Comparison of ENCODE assay signal across 21 cellular contexts in the genomic region with DNA sequence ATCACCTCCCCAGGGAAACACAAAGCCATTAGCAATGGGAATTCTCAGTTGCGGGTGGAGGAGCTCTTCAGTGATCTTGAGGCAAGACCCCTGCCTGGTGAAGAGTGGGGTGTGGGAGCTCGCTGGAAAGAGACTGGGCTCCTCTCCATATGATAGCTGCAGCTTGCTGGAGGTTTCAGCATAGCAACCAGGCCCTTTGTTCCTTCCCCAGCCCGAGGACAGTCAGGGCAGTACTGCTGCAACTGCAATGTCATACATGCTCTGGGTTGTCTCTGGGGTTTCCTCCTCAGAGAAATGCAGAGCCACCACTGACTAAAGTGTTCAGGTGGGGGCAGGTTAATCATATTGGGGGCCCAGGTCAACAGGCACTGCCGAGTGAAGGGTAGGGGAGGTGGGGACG.
A peak's percentile ranks its signal among the peaks of the same experiment; 100 is the strongest.
DNase-seq lines count a peak whose midpoint lies in the region; ATAC-seq and TF ChIP-seq lines count a peak whose summit lies in the region.
"Had no signal": no experiment of that assay in that cellular context is flagged by ENCODE, and none has a peak within 500 bp of the region (broad histone marks: within the 10 kb centered on the region; RNA-seq: fewer than 3 reads in every experiment).

No MANE protein-coding gene starts in this region.

- DNase-seq in GM06990 (ENCODE audit: extremely low read depth, insufficient read length) (peak; percentile 31), dermis blood vessel endothelial cell (no peak)
- no peak for DNase-seq in stimulated activated CD4-positive, alpha-beta T cell treated with anti-CD3 and anti-CD28 coated beads, Interleukin-2, amount 100 ng/mL, for 24 hours
- DNase-seq in central memory CD4-positive, alpha-beta T cell: no peak
- DNase-seq: activated CD8-positive, alpha-beta memory T cell treated with anti-CD3 and anti-CD28 coated beads, Interleukin-2, amount 50 U/mL, for 4 hours; COR-L47; effector memory CD4-positive, alpha-beta T cell; foreskin fibroblast; NCI-H1436; NCI-H524; stimulated activated CD4-positive, alpha-beta T cell treated with anti-CD3 and anti-CD28 coated beads, Interleukin-15, amount 100 ng/mL, for 24 hours had no signal

- peak overlapping the region; percentile 56 for H3K9ac ChIP-seq in SU-DHL-6 (ENCODE audit: low read length)

- no peak overlapping the region for H3K4me3 ChIP-seq in GM06990 (replicated peaks; ENCODE audit: low read depth, low read length)
- H3K4me3 ChIP-seq in SU-DHL-6 (ENCODE audit: insufficient read depth, low read length, poor library complexity, severe bottlenecking): no peak overlapping the region
- H3K4me3 ChIP-seq: breast epithelium, K562, Peyer's patch, prostate gland, thoracic aorta had no signal

- no peaks in the 10 kb centered on the region for H4K20me1 ChIP-seq in SU-DHL-6 (ENCODE audit: low read depth, low read length)

- peaks cover 15% of the 10 kb centered on the region for H3F3A ChIP-seq in SU-DHL-6 (ENCODE audit: insufficient read depth)

- H3K27ac ChIP-seq in SU-DHL-6 (ENCODE audit: low read depth, low read length): peak overlapping the region; percentile 99
- H3K27ac ChIP-seq: breast epithelium, prostate gland, thoracic aorta had no signal

- H3K79me2 ChIP-seq in SU-DHL-6 (ENCODE audit: insufficient read depth, low read length): peaks cover 45% of the 10 kb centered on the region; the same call in 1 of the 2 replicates

- no peak overlapping the region for H2AFZ ChIP-seq in SU-DHL-6 (ENCODE audit: low read depth, low read length, severe bottlenecking)

- H3K27me3 ChIP-seq in GM06990 (replicated peaks; ENCODE audit: control insufficient read depth, insufficient read depth, low read length) (no peaks in the 10 kb centered on the region), SU-DHL-6 (ENCODE audit: low read length) (no peaks in the 10 kb centered on the region)
- H3K27me3 ChIP-seq: breast epithelium, Peyer's patch had no signal

- H3K4me2 ChIP-seq in SU-DHL-6 (ENCODE audit: low read depth, low read length, poor library complexity, severe bottlenecking): peak overlapping the region; percentile 63

- no peaks in the 10 kb centered on the region for H3K9me3 ChIP-seq in SU-DHL-6 (ENCODE audit: insufficient read depth, low read length)
- H3K9me3 ChIP-seq: Peyer's patch, prostate gland, thoracic aorta had no signal

- ATAC-seq in GM19438 (IDR thresholded peaks at IDR 0.05; ENCODE audit: low read depth, unreplicated experiment) (peak; percentile 46), HG03039 (IDR thresholded peaks at IDR 0.05; ENCODE audit: unreplicated experiment) (peak; percentile 65), HG02571 (IDR thresholded peaks at IDR 0.05; ENCODE audit: unreplicated experiment) (no peak)
- ATAC-seq: activated naive CD4-positive, alpha-beta T cell treated with anti-CD3 and anti-CD28 coated beads, Interleukin-2, amount 50 U/mL, for 72 hours; K562 had no signal

- no peaks in the 10 kb centered on the region for H3K36me3 ChIP-seq in GM06990 (ENCODE audit: control insufficient read depth, insufficient read depth, low read length)
- 0 out of 2 replicates have a peak, but pooled peaks cover 3% of the 10 kb centered on the region for H3K36me3 ChIP-seq in SU-DHL-6 (ENCODE audit: low read length)
- H3K36me3 ChIP-seq: breast epithelium, Peyer's patch, prostate gland, thoracic aorta had no signal

- H3K9me2 ChIP-seq in SU-DHL-6 (replicated peaks; ENCODE audit: insufficient read depth, low read length): no peaks in the 10 kb centered on the region

- TF ChIP-seq CTCF in GM06990 (IDR thresholded peaks at IDR 0.05; ENCODE audit: insufficient read depth, low read length, poor library complexity, severe bottlenecking): no peak
- no peak for TF ChIP-seq CTCF in SU-DHL-6 (IDR thresholded peaks at IDR 0.05; ENCODE audit: insufficient read depth, low read length, poor library complexity, severe bottlenecking)
